9 cellular contexts compared by ENCODE assay signal in genomic region chrX:149829751-149830191, GRCh38. TPM values are rescaled to one million over a fixed set of nuclear protein-coding genes. Genes with fewer than 3 reads are reported as not detected.
DNase-seq lines count a peak whose midpoint lies in the region; ATAC-seq, FAIRE-seq and TF ChIP-seq lines count a peak whose summit lies in the region.
"Had no signal": no experiment of that assay in that cellular context is flagged by ENCODE, and none has a peak within 500 bp of the region (broad histone marks: within the 10 kb centered on the region; RNA-seq: fewer than 3 reads in every experiment).

No MANE protein-coding gene starts in this region.

- H3K36me3 Mint-ChIP-seq in naive thymus-derived CD8-positive, alpha-beta T cell = no peaks in the 10 kb centered on the region

- H3K4me1 ChIP-seq in ascending aorta (no peaks in the 10 kb centered on the region), pancreas (no peaks in the 10 kb centered on the region)

- H3K36me3 ChIP-seq in ascending aorta (no peaks in the 10 kb centered on the region), pancreas (no peaks in the 10 kb centered on the region)

- peaks cover 0 to 4% (median 0%) of the 10 kb centered on the region in 9 donors for H3K9me3 Mint-ChIP-seq in naive thymus-derived CD8-positive, alpha-beta T cell

- peak overlapping the region in 9 of 10 donors; percentile 77 to 98 (median 90) for H3K27ac Mint-ChIP-seq in naive thymus-derived CD8-positive, alpha-beta T cell

- intact Hi-C loops in ascending aorta (cut with DNase I) = no loop called here
- intact Hi-C loops in pancreas (cut with DNase I) = no loop called here

- H3K27ac ChIP-seq in ascending aorta (peak overlapping the region in 1 of 2 donors; percentile 22), pancreas (no peak overlapping the region)

- TF ChIP-seq CTCF in ascending aorta (IDR thresholded peaks at IDR 0.05) = no peak
- no peak for TF ChIP-seq CTCF in pancreas (IDR thresholded peaks at IDR 0.05)

- POLR2A ChIA-PET in naive thymus-derived CD8-positive, alpha-beta T cell (lab: Charles Lee) = interaction anchor here (0.6 kb wide), 1 partner anchor 378 kb away, joined by 4 read pairs; no protein-coding TSS in a partner anchor

- 55 to 63% methylated on average over 3 of the region's 3 CpGs for WGBS in pancreas, 2 donors

- H3K27me3 Mint-ChIP-seq in naive thymus-derived CD8-positive, alpha-beta T cell = peaks cover 0 to 2% (median 0%) of the 10 kb centered on the region in 5 donors

- peaks cover 10 to 25% (median 23%) of the 10 kb centered on the region in 4 donors for H3K4me1 Mint-ChIP-seq in naive thymus-derived CD8-positive, alpha-beta T cell

- no peak for DNase-seq in ascending aorta (ENCODE audit: low spot score in 2 of 2)
- peak in 6 of 10 donors; percentile 3 to 48 (median 24) for DNase-seq in naive thymus-derived CD8-positive, alpha-beta T cell
- no peak for DNase-seq in pancreas
- DNase-seq in COLO668 (lab: John Stamatoyannopoulos, UW; ENCODE audit: unreplicated experiment) = no peak
- no peak for DNase-seq in dedifferentiated amniotic fluid mesenchymal stem cell (ENCODE audit: extremely low spot score)
- DNase-seq in KBM-7 = no peak

- peak overlapping the region; percentile 7; the same call in 1 of the 2 replicates for H3K4me3 ChIP-seq in GM08714 (ENCODE audit: low read length)
- H3K4me3 ChIP-seq in ascending aorta = peak overlapping the region; percentile 35 to 51
- H3K4me3 ChIP-seq in pancreas = no peak overlapping the region

- in situ Hi-C loops in KBM-7 (cut with MboI; ENCODE audit: low pct_unique_long_range_greater_than_20kb, low sequenced_read_pairs) = no loop called here

- H3K9me3 ChIP-seq in ascending aorta = no peaks in the 10 kb centered on the region
- no peaks in the 10 kb centered on the region for H3K9me3 ChIP-seq in pancreas

- no peaks in the 10 kb centered on the region for H3K27me3 ChIP-seq in ascending aorta
- H3K27me3 ChIP-seq in pancreas = peaks cover 0 to 8% (median 0%) of the 10 kb centered on the region in 4 donors

- peak overlapping the region; percentile 64 to 96 (median 82) for H3K4me3 Mint-ChIP-seq in naive thymus-derived CD8-positive, alpha-beta T cell

- peak; percentile 51 for ATAC-seq in HG02973 (IDR thresholded peaks at IDR 0.05; ENCODE audit: unreplicated experiment)
- ATAC-seq in naive thymus-derived CD8-positive, alpha-beta T cell = peak; percentile 63 to 73
- ATAC-seq in pancreas = no peak

- FAIRE-seq in pancreas (lab: Jason Lieb, UNC) = no peak

RNA-seq across cellular contexts. Expression of gene MAGEA9, which starts 48.0 kb away (rescaled TPM):
- total RNA-seq in ascending aorta (not detected), pancreas (not detected)
- total RNA-seq in naive thymus-derived CD8-positive, alpha-beta T cell = not detected
- not detected for polyA plus RNA-seq in naive thymus-derived CD8-positive, alpha-beta T cell
- not detected for polyA plus RNA-seq in pancreas
- total RNA-seq: mononuclear cell had no signal

RNA-seq across cellular contexts. Expression of gene MAGEA8, which starts 51.2 kb away (rescaled TPM):
- total RNA-seq in ascending aorta (not detected), pancreas (not detected)
- not detected for total RNA-seq in naive thymus-derived CD8-positive, alpha-beta T cell
- not detected for polyA plus RNA-seq in naive thymus-derived CD8-positive, alpha-beta T cell
- polyA plus RNA-seq in pancreas = not detected
- total RNA-seq: mononuclear cell had no signal

RNA-seq across cellular contexts. Expression of gene HSFX1, which starts 55.9 kb away (rescaled TPM):
- total RNA-seq in ascending aorta (21.7 TPM), pancreas (1 to 10 TPM in 1 of 6 donors, under 1 TPM in 5; 0.25 to 1.2 (median 0.58) TPM)
- total RNA-seq in naive thymus-derived CD8-positive, alpha-beta T cell = 1 to 10 TPM in 1 of 2 experiments, under 1 TPM in 1; 0.62 to 1.4 TPM
- under 1 TPM in 2 of 3 donors, not detected in 1; 0.11 to 0.26 TPM for polyA plus RNA-seq in naive thymus-derived CD8-positive, alpha-beta T cell
- polyA plus RNA-seq in pancreas = under 1 TPM; 0.38 to 0.68 TPM
- total RNA-seq: mononuclear cell had no signal

Comparison
In these comparisons a context has a peak if more than half of its experiments do, and no peak if none do; other contexts are left out.
1. H3K4me3 ChIP-seq: peak in GM08714 (single experiment) and ascending aorta (2 of 2); none in pancreas (0 of 4).
2. ATAC-seq: peak in HG02973 (single experiment) and naive thymus-derived CD8-positive, alpha-beta T cell (2 of 2); none in pancreas (0 of 4).
3. DNase-seq: peak in naive thymus-derived CD8-positive, alpha-beta T cell (6 of 10); none in ascending aorta (0 of 2), pancreas (0 of 6), COLO668 (single experiment), dedifferentiated amniotic fluid mesenchymal stem cell (single experiment) and KBM-7 (single experiment).